In the genomic region with DNA sequence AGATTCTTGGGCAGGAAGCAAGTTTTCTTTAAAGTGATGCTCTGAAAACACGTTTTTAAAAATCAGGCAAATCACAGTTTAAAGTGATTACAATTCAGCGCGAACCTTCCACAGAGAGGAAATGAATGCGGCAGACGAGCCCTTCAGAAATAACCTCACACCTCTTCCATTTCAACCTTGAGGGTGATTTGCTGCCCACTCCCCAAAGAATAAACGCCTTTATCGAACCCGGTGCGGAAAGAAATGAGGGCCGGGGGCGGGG, we compare ENCODE assay signal across 8 cellular contexts. TPM values are rescaled to one million over a fixed set of nuclear protein-coding genes. Genes with fewer than 3 reads are reported as not detected.
DNase-seq lines count a peak whose midpoint lies in the region; ATAC-seq and TF ChIP-seq lines count a peak whose summit lies in the region.

No MANE protein-coding gene starts in this region.

- no peak for DNase-seq in SK-N-MC (ENCODE audit: low read depth, low spot score)
- peak; percentile 2 for DNase-seq in fibroblast of villous mesenchyme (ENCODE audit: low read depth)
- DNase-seq in cerebellar cortex (ENCODE audit: low spot score), result no peak
- DNase-seq in NCI-H2196 treated with DMSO at 0.1 percent for 48 hours (lab: John Stamatoyannopoulos, UW; ENCODE audit: unreplicated experiment), result no peak

- H3K27me3 ChIP-seq in skeletal muscle tissue (ENCODE audit: control insufficient read depth in 3 of 3, insufficient read depth in 3 of 3, low read length in 3 of 3), result peaks cover 15 to 32% (median 15%) of the 10 kb centered on the region in 3 donors

- H3K9ac ChIP-seq in SK-N-MC (ENCODE audit: insufficient read length), result peak overlapping the region; percentile 51
- H3K9ac ChIP-seq in skeletal muscle tissue (ENCODE audit: low read depth in 1 of 3, low read length in 3 of 3), result peak overlapping the region in 2 of 3 donors; percentile 67 to 76

- H3K4me1 ChIP-seq in skeletal muscle tissue (ENCODE audit: control insufficient read depth in 3 of 3, insufficient read depth in 3 of 3, low read length in 3 of 3), result peaks cover 21 to 33% (median 31%) of the 10 kb centered on the region in 3 donors

- no peak for TF ChIP-seq CTCF in fibroblast of villous mesenchyme (IDR thresholded peaks at IDR 0.05; ENCODE audit: insufficient read depth, low read depth, low read length)

- peak overlapping the region; percentile 28; the same call in 1 of the 2 replicates for H3K27ac ChIP-seq in SK-N-MC
- peak overlapping the region; percentile 40 for H3K27ac ChIP-seq in skeletal muscle tissue (ENCODE audit: low read depth, low read length)

- ATAC-seq in GM21529 (IDR thresholded peaks at IDR 0.05; ENCODE audit: unreplicated experiment), result peak; percentile 0
- ATAC-seq in GM18867 (IDR thresholded peaks at IDR 0.05; ENCODE audit: unreplicated experiment), result no peak
- ATAC-seq in GM21825 (IDR thresholded peaks at IDR 0.05; ENCODE audit: unreplicated experiment), result no peak

- H3K36me3 ChIP-seq in SK-N-MC (ENCODE audit: insufficient read depth, low read length) (no peaks in the 10 kb centered on the region), skeletal muscle tissue (ENCODE audit: control insufficient read depth in 3 of 3, insufficient read depth in 3 of 3, low read length in 3 of 3) (no peaks in the 10 kb centered on the region)

- H3K4me3 ChIP-seq in SK-N-MC, result peak overlapping the region; percentile 91
- peak overlapping the region; percentile 54 for H3K4me3 ChIP-seq in fibroblast of villous mesenchyme (ENCODE audit: low read depth, low read length)
- peak overlapping the region; percentile 71 to 83 (median 77) for H3K4me3 ChIP-seq in skeletal muscle tissue (ENCODE audit: low read length in 3 of 3)

- H3K9me3 ChIP-seq in SK-N-MC (ENCODE audit: low read depth, low read length), result no peaks in the 10 kb centered on the region
- no peaks in the 10 kb centered on the region for H3K9me3 ChIP-seq in skeletal muscle tissue (ENCODE audit: control insufficient read depth in 3 of 3, low read length in 3 of 3)

RNA-seq across cellular contexts. Expression of a gene that starts 2.3 kb away (rescaled TPM):
- total RNA-seq in fibroblast of villous mesenchyme (3.2 and 6.5 TPM in 2 replicates), skeletal muscle tissue (8.4 TPM)
